ENCODE assay signal across 8 cellular contexts in genomic region chr12:6778571-6779550, GRCh38. TPM values are rescaled to one million over a fixed set of nuclear protein-coding genes. Genes with fewer than 3 reads are reported as not detected.
A peak's percentile ranks its signal among the peaks of the same experiment; 100 is the strongest.
DNase-seq lines count a peak whose midpoint lies in the region; ATAC-seq and TF ChIP-seq lines count a peak whose summit lies in the region.

No MANE protein-coding gene starts in this region.

- H3K79me2 ChIP-seq in HCT116 (ENCODE audit: insufficient read depth, low read length): no peaks in the 10 kb centered on the region

- DNase-seq in ELR (ENCODE audit: low read depth) (peak; percentile 95), HCT116 (ENCODE audit: low read depth, low spot score) (peak; percentile 81), NCI-H1105 (lab: John Stamatoyannopoulos, UW) (peak; percentile 93), glomerular visceral epithelial cell (ENCODE audit: extremely low spot score) (peak; percentile 93), omental fat pad (ENCODE audit: low spot score) (peak; percentile 86), testis (peak; percentile 96)
- peak; percentile 89 to 91 for DNase-seq in activated naive CD4-positive, alpha-beta T cell treated with anti-CD3 and anti-CD28 coated beads, Interleukin-2, amount 50 U/mL, for 72 hours (ENCODE audit: low spot score in 2 of 2)

- peaks cover 27 to 47% of the 10 kb centered on the region in 2 donors for H3K36me3 Mint-ChIP-seq in activated naive CD4-positive, alpha-beta T cell treated with anti-CD3 and anti-CD28 coated beads, Interleukin-2, amount 50 U/mL, for 72 hours

- CTCF ChIA-PET in HCT116 (lab: Charles Lee): interaction anchor here (0.7 to 1.7 kb wide), 7 partner anchors 8 to 91 kb away, joined by 3 to 13 read pairs (median 3); partner anchors contain the start of genes GPR162 and MLF2

- TF ChIP-seq CTCF in HCT116 (IDR thresholded peaks at IDR 0.05 in 2 of 3, conservative IDR thresholded peaks at IDR 0.05 in 1 of 3; ENCODE audit: borderline replicate concordance in 1 of 3, insufficient read depth in 1 of 3, low read depth in 2 of 3, low read length in 2 of 3) (peak; percentile 95), omental fat pad (IDR thresholded peaks at IDR 0.05) (peak in 2 of 3 donors; percentile 71 to 84), testis (IDR thresholded peaks at IDR 0.05) (peak; percentile 85 to 96 (median 94))

- H2AFZ ChIP-seq in HCT116 (ENCODE audit: low read depth, low read length, poor library complexity, severe bottlenecking): no peak overlapping the region

- no peaks in the 10 kb centered on the region for H3K9me2 ChIP-seq in HCT116 (ENCODE audit: insufficient read depth)

- no peaks in the 10 kb centered on the region for H4K20me1 ChIP-seq in HCT116 (ENCODE audit: insufficient read depth)

- TF ChIP-seq POLR2A in HCT116 (IDR thresholded peaks at IDR 0.05; ENCODE audit: borderline replicate concordance, extremely low read depth, insufficient read depth, insufficient read length): no peak
- no peak for TF ChIP-seq POLR2A in testis (IDR thresholded peaks at IDR 0.05)

- no peaks in the 10 kb centered on the region for H3K36me3 ChIP-seq in HCT116 (ENCODE audit: control insufficient read depth in 1 of 2, insufficient read depth in 2 of 2, low read length in 2 of 2)
- no peaks in the 10 kb centered on the region for H3K36me3 ChIP-seq in testis (ENCODE audit: low read depth, missing control alignments)

- BruUV-seq in HCT116 (replicated peaks; lab: Mats Ljungman, UMichigan): no TSS peak

- peak overlapping the region; percentile 60 to 78 for H3K27ac Mint-ChIP-seq in activated naive CD4-positive, alpha-beta T cell treated with anti-CD3 and anti-CD28 coated beads, Interleukin-2, amount 50 U/mL, for 72 hours

- H3K4me3 ChIP-seq in HCT116 (replicated peaks in 1 of 2; ENCODE audit: low read depth in 1 of 2, low read length in 2 of 2): peak overlapping the region in 1 of 2 experiments; percentile 32; a peak in 1 of 4 replicates
- peak overlapping the region; percentile 29 to 43 for H3K4me3 ChIP-seq in testis

- peak; percentile 99 for TF ChIP-seq RAD21 in HCT116 (IDR thresholded peaks at IDR 0.05; ENCODE audit: low read depth)

- WGBS in testis, 2 donors: 3% methylated on average over 11 to 35 of the region's 35 CpGs

- H3K9me3 Mint-ChIP-seq in activated naive CD4-positive, alpha-beta T cell treated with anti-CD3 and anti-CD28 coated beads, Interleukin-2, amount 50 U/mL, for 72 hours: no peaks in the 10 kb centered on the region

- H3K4me1 ChIP-seq in HCT116 (ENCODE audit: control insufficient read depth in 1 of 2, insufficient read depth in 2 of 2, low read length in 2 of 2) (peaks cover 11 to 14% of the 10 kb centered on the region in 2 experiments; a peak in 3 of 4 replicates), testis (peaks cover 22% of the 10 kb centered on the region)

- H3K9ac ChIP-seq in HCT116 (ENCODE audit: low read length): peak overlapping the region; percentile 42

- POLR2A ChIA-PET in HCT116 (lab: Charles Lee): interaction anchor here (0.9 to 1.0 kb wide), 2 partner anchors 26 to 245 kb away, joined by 3 to 7 read pairs; partner anchors contain the start of genes GAPDH and MLF2

- H3K27ac ChIP-seq in HCT116 (ENCODE audit: low read depth, low read length) (peak overlapping the region; percentile 51), testis (peak overlapping the region; percentile 84 to 87)

- H3K4me2 ChIP-seq in HCT116 (ENCODE audit: low read length): peak overlapping the region; percentile 69

- RAD21 ChIA-PET in HCT116 (lab: Charles Lee; ENCODE audit: low non-redundant PET in 1 of 2, low total read pairs in 2 of 2, uncharacterized antibody in 2 of 2, unreplicated experiment in 2 of 2): interaction anchor here in 1 of 2 experiments (0.7 to 1.0 kb wide), 2 partner anchors 23 to 151 kb away, joined by 3 to 4 read pairs; no protein-coding TSS in a partner anchor

- intact Hi-C loops in HCT116 (cut with micrococcal nuclease): loop anchor here (1.0 kb wide), 3 partner anchors 26 to 162 kb away; partner anchors contain the start of gene MLF2
- intact Hi-C loops in testis (cut with DNase I; ENCODE audit: low total_unique reads): loop anchor here (10.0 kb wide), 1 partner anchor 46 kb away; the partner anchor contains the start of genes GPR162 and P3H3

- H3K9me3 ChIP-seq in HCT116 (ENCODE audit: control insufficient read depth in 1 of 2, insufficient read depth in 1 of 2, low read depth in 1 of 2, low read length in 2 of 2): no peaks in the 10 kb centered on the region
- H3K9me3 ChIP-seq in testis: no peaks in the 10 kb centered on the region

- H3K27me3 ChIP-seq in HCT116 (ENCODE audit: insufficient read depth, low read length) (no peaks in the 10 kb centered on the region), testis (no peaks in the 10 kb centered on the region)

- ATAC-seq in HCT116: peak; percentile 98
- peak; percentile 98 for ATAC-seq in SK-N-SH treated with all-trans-retinoic acid at 6 μM for 48 hours
- peak; percentile 63 to 79 for ATAC-seq in activated naive CD4-positive, alpha-beta T cell treated with anti-CD3 and anti-CD28 coated beads, Interleukin-2, amount 50 U/mL, for 72 hours
- peak; percentile 94 for ATAC-seq in omental fat pad (ENCODE audit: low FRiP score)

TF ChIP-seq in SK-N-SH treated with all-trans-retinoic acid at 6 μM for 48 hours, 23 proteins besides CTCF, POLR2A, EP300 and RAD21 (continues in another document):
- no peak for TF ChIP-seq CREB5 (CRISPR knock-in tag; IDR thresholded peaks at IDR 0.05; ENCODE audit: low read depth)
- TF ChIP-seq POU6F1 (CRISPR knock-in tag; IDR thresholded peaks at IDR 0.05; ENCODE audit: borderline replicate concordance, low read depth): no peak
- TF ChIP-seq ARNTL (CRISPR knock-in tag; IDR thresholded peaks at IDR 0.05; ENCODE audit: borderline replicate concordance, low read depth): peak; percentile 90
- TF ChIP-seq ZFP3 (CRISPR knock-in tag; IDR thresholded peaks at IDR 0.05): no peak
- TF ChIP-seq ZNF70 (CRISPR knock-in tag; IDR thresholded peaks at IDR 0.05): no peak
- TF ChIP-seq SNAI2 (CRISPR knock-in tag; IDR thresholded peaks at IDR 0.05): no peak
- TF ChIP-seq TCF4 (CRISPR knock-in tag; IDR thresholded peaks at IDR 0.05; ENCODE audit: borderline replicate concordance): peak; percentile 23; the same call in 1 of the 2 replicates
- TF ChIP-seq OSR1 (CRISPR knock-in tag; IDR thresholded peaks at IDR 0.05): no peak

RNA-seq across cellular contexts. Expression of gene LAG3, which starts 6.5 kb away (rescaled TPM):
- 3.3 TPM for total RNA-seq in HCT116 (2021; ENCODE audit: unreplicated experiment)
- polyA plus RNA-seq in HCT116 (2012): 1.7 and 2.0 TPM in 2 replicates
- 100 to 1,000 TPM in 1 of 2 donors, 10 to 100 TPM in 1; 71.3 to 117 TPM for total RNA-seq in activated naive CD4-positive, alpha-beta T cell treated with anti-CD3 and anti-CD28 coated beads, Interleukin-2, amount 50 U/mL, for 72 hours
- total RNA-seq in omental fat pad: 1 to 10 TPM in 2 of 4 donors, under 1 TPM in 2; 0.44 to 2.2 (median 0.92) TPM
- total RNA-seq in testis: 1 to 10 TPM; 4.1 to 7.1 TPM
- 6.3 TPM for polyA plus RNA-seq in testis (ENCODE audit: insufficient read depth, low read depth, low replicate concordance)

RNA-seq across cellular contexts. Expression of gene CD4, which starts 10.5 kb away (rescaled TPM):
- total RNA-seq in HCT116 (2021; ENCODE audit: unreplicated experiment) (0.42 TPM), omental fat pad (10 to 100 TPM; 19.7 to 26.5 (median 21.8) TPM), testis (1 to 10 TPM; 2.0 to 4.5 TPM)
- polyA plus RNA-seq in HCT116 (2012): 1.1 and 1.3 TPM in 2 replicates
- total RNA-seq in activated naive CD4-positive, alpha-beta T cell treated with anti-CD3 and anti-CD28 coated beads, Interleukin-2, amount 50 U/mL, for 72 hours: 100 to 1,000 TPM; 165 to 244 TPM
- 22.2 TPM for polyA plus RNA-seq in testis (ENCODE audit: insufficient read depth, low read depth, low replicate concordance)

RNA-seq across cellular contexts. Expression of gene PTMS, which starts 12.7 kb away (rescaled TPM):
- total RNA-seq in HCT116 (2021; ENCODE audit: unreplicated experiment): 494 TPM
- 414 and 526 TPM in 2 replicates for polyA plus RNA-seq in HCT116 (2012)
- 100 to 1,000 TPM in 1 of 2 donors, 10 to 100 TPM in 1; 76.0 to 163 TPM for total RNA-seq in activated naive CD4-positive, alpha-beta T cell treated with anti-CD3 and anti-CD28 coated beads, Interleukin-2, amount 50 U/mL, for 72 hours
- total RNA-seq in omental fat pad: 100 to 1,000 TPM in 2 of 4 donors, 10 to 100 TPM in 2; 77.6 to 143 (median 113) TPM
- total RNA-seq in testis: 10 to 100 TPM; 53.4 to 64.3 TPM
- 185 TPM for polyA plus RNA-seq in testis (ENCODE audit: insufficient read depth, low read depth, low replicate concordance)

RNA-seq across cellular contexts. Expression of gene MLF2, which starts 25.9 kb away (rescaled TPM):
- total RNA-seq in HCT116 (2021; ENCODE audit: unreplicated experiment) (309 TPM), omental fat pad (100 to 1,000 TPM; 127 to 150 (median 129) TPM), testis (100 to 1,000 TPM; 211 to 242 TPM)
- 328 and 383 TPM in 2 replicates for polyA plus RNA-seq in HCT116 (2012)
- total RNA-seq in activated naive CD4-positive, alpha-beta T cell treated with anti-CD3 and anti-CD28 coated beads, Interleukin-2, amount 50 U/mL, for 72 hours: 100 to 1,000 TPM; 149 to 275 TPM
- 177 TPM for polyA plus RNA-seq in testis (ENCODE audit: insufficient read depth, low read depth, low replicate concordance)

RNA-seq across cellular contexts. Expression of gene GPR162, which starts 42.8 kb away (rescaled TPM):
- total RNA-seq in HCT116 (2021; ENCODE audit: unreplicated experiment) (2.3 TPM), omental fat pad (1 to 10 TPM; 2.8 to 6.7 (median 2.9) TPM), testis (1 to 10 TPM in 1 of 2 donors, under 1 TPM in 1; 0.94 to 2.2 TPM)
- polyA plus RNA-seq in HCT116 (2012): 2.8 and 2.9 TPM in 2 replicates
- under 1 TPM; 0.46 to 0.60 TPM for total RNA-seq in activated naive CD4-positive, alpha-beta T cell treated with anti-CD3 and anti-CD28 coated beads, Interleukin-2, amount 50 U/mL, for 72 hours
- 1.8 TPM for polyA plus RNA-seq in testis (ENCODE audit: insufficient read depth, low read depth, low replicate concordance)

Comparison
In these comparisons a context has a peak if more than half of its experiments do, and no peak if none do; other contexts are left out.
1. RNA of gene LAG3, which starts 6.5 kb away (total RNA-seq): 71.3 to 117 TPM in activated naive CD4-positive, alpha-beta T cell treated with anti-CD3 and anti-CD28 coated beads, Interleukin-2, amount 50 U/mL, for 72 hours; 4.1 to 7.1 TPM in testis, 3.3 TPM in HCT116 (single experiment) and 0.44 to 2.2 TPM in omental fat pad; every median in the first group is over 4 times any median in the second.
2. RNA of gene CD4, which starts 10.5 kb away (total RNA-seq): 165 to 244 TPM in activated naive CD4-positive, alpha-beta T cell treated with anti-CD3 and anti-CD28 coated beads, Interleukin-2, amount 50 U/mL, for 72 hours; 19.7 to 26.5 TPM in omental fat pad, 2.0 to 4.5 TPM in testis and 0.42 TPM in HCT116 (single experiment); every median in the first group is over 4 times any median in the second.
3. Peak in every context shown above with its lines, with median percentiles within 50 percentile points of each other: DNase-seq, ATAC-seq and CTCF ChIP-seq.